Comparison of ENCODE assay signal across 9 cellular contexts in genomic region chr4:74623041-74623440, GRCh38.
DNase-seq lines count a peak whose midpoint lies in the region; ATAC-seq and TF ChIP-seq lines count a peak whose summit lies in the region.
"Had no signal": no experiment of that assay in that cellular context is flagged by ENCODE, and none has a peak within 500 bp of the region (broad histone marks: within the 10 kb centered on the region; RNA-seq: fewer than 3 reads in every experiment).

No MANE protein-coding gene starts in this region.

- DNase-seq in HPDE6-E6E7 (ENCODE audit: extremely low spot score) (peak; percentile 37), SIG-M5 (lab: John Stamatoyannopoulos, UW) (peak; percentile 4), germinal center (ENCODE audit: low spot score) (peak; percentile 9), spleen (no peak), vagina (ENCODE audit: extremely low spot score in 2 of 2) (no peak)
- DNase-seq in effector memory CD8-positive, alpha-beta T cell: no peak
- DNase-seq: activated B cell treated with CpG ODN at 0.5 μM for 24 hours had no signal

- no peak overlapping the region for H3K27ac ChIP-seq in DOHH2 (ENCODE audit: low read depth, low read length)
- H3K27ac ChIP-seq in spleen: no peak overlapping the region
- no peak overlapping the region for H3K27ac ChIP-seq in vagina

- H3K27me3 Mint-ChIP-seq in effector memory CD8-positive, alpha-beta T cell: peaks cover 0 to 12% of the 10 kb centered on the region in 2 donors

- H3K27me3 ChIP-seq in DOHH2 (ENCODE audit: control insufficient read depth, low read length) (no peaks in the 10 kb centered on the region), spleen (replicated peaks in 1 of 7) (peaks cover 0 to 34% (median 0%) of the 10 kb centered on the region in 7 donors), vagina (no peaks in the 10 kb centered on the region)

- TF ChIP-seq POLR2A in spleen (IDR thresholded peaks at IDR 0.05): no peak
- no peak for TF ChIP-seq POLR2A in vagina (IDR thresholded peaks at IDR 0.05)

- ATAC-seq in GM19397 (IDR thresholded peaks at IDR 0.05; ENCODE audit: unreplicated experiment): peak; percentile 71
- ATAC-seq in effector memory CD8-positive, alpha-beta T cell (replicated peaks): no peak

- H4K20me1 ChIP-seq in DOHH2 (ENCODE audit: control insufficient read depth, insufficient read depth, low read depth, low read length): no peaks in the 10 kb centered on the region

- H3K4me3 ChIP-seq in DOHH2 (ENCODE audit: low read length): no peak overlapping the region
- H3K4me3 ChIP-seq in spleen: no peak overlapping the region
- H3K4me3 ChIP-seq in vagina: no peak overlapping the region

- H3K9me2 ChIP-seq in DOHH2 (replicated peaks; ENCODE audit: control insufficient read depth, low read length): no peaks in the 10 kb centered on the region

- no peaks in the 10 kb centered on the region for H3K4me1 Mint-ChIP-seq in effector memory CD8-positive, alpha-beta T cell (ENCODE audit: low read depth in 2 of 2)
- H3K4me1 Mint-ChIP-seq: activated B cell treated with CpG ODN at 0.5 μM for 24 hours had no signal

- no peak overlapping the region for H3K27ac Mint-ChIP-seq in effector memory CD8-positive, alpha-beta T cell
- H3K27ac Mint-ChIP-seq: activated B cell treated with CpG ODN at 0.5 μM for 24 hours had no signal

- H3K4me1 ChIP-seq in DOHH2 (ENCODE audit: control insufficient read depth, low read length) (no peaks in the 10 kb centered on the region), spleen (peaks cover 0 to 20% (median 0%) of the 10 kb centered on the region in 6 donors), vagina (no peaks in the 10 kb centered on the region)

- no peak overlapping the region for H3K4me3 Mint-ChIP-seq in effector memory CD8-positive, alpha-beta T cell
- H3K4me3 Mint-ChIP-seq: activated B cell treated with CpG ODN at 0.5 μM for 24 hours had no signal

- no peaks in the 10 kb centered on the region for H3K36me3 Mint-ChIP-seq in effector memory CD8-positive, alpha-beta T cell (ENCODE audit: insufficient read depth)

- H3K79me2 ChIP-seq in DOHH2 (ENCODE audit: control insufficient read depth, low read length): no peaks in the 10 kb centered on the region

- no peak overlapping the region for H3K4me2 ChIP-seq in DOHH2 (ENCODE audit: low read length)

- peak; percentile 46 for TF ChIP-seq CTCF in DOHH2 (IDR thresholded peaks at IDR 0.05; ENCODE audit: low read depth, low read length, poor library complexity, severe bottlenecking)
- TF ChIP-seq CTCF in spleen (IDR thresholded peaks at IDR 0.05 in 8 of 11, conservative IDR thresholded peaks at IDR 0.05 in 3 of 11): peak in 7 of 11 experiments; percentile 6 to 43 (median 34)
- TF ChIP-seq CTCF in vagina (IDR thresholded peaks at IDR 0.05): no peak

- H3K36me3 ChIP-seq in DOHH2 (ENCODE audit: control insufficient read depth, low read length): no peaks in the 10 kb centered on the region
- H3K36me3 ChIP-seq in spleen: no peaks in the 10 kb centered on the region
- no peaks in the 10 kb centered on the region for H3K36me3 ChIP-seq in vagina

- H3K9me3 Mint-ChIP-seq in effector memory CD8-positive, alpha-beta T cell: no peaks in the 10 kb centered on the region
- H3K9me3 Mint-ChIP-seq: activated B cell treated with CpG ODN at 0.5 μM for 24 hours had no signal

- intact Hi-C loops in spleen (cut with DNase I; ENCODE audit: low total_unique reads) (no loop called here), vagina (cut with DNase I) (no loop called here)

- H3F3A ChIP-seq in DOHH2 (ENCODE audit: control insufficient read depth, insufficient read depth): no peaks in the 10 kb centered on the region

- no peaks in the 10 kb centered on the region for H3K9me3 ChIP-seq in DOHH2 (ENCODE audit: control insufficient read depth, insufficient read depth, low read length)
- H3K9me3 ChIP-seq in spleen: no peaks in the 10 kb centered on the region
- H3K9me3 ChIP-seq in vagina: no peaks in the 10 kb centered on the region

- 35 to 49% (median 45%) methylated on average over 3 of the region's 3 CpGs for WGBS in spleen, 5 donors

Comparison
In these comparisons a context has a peak if more than half of its experiments do, and no peak if none do; other contexts are left out.
1. CTCF ChIP-seq: peak in DOHH2 (single experiment) and spleen (7 of 11); none in vagina (0 of 3).
2. DNase-seq: peak in HPDE6-E6E7 (single experiment), SIG-M5 (single experiment) and germinal center (single experiment); none in spleen (single experiment), vagina (0 of 2) and effector memory CD8-positive, alpha-beta T cell (0 of 3).